ENCODE assay signal across 32 cellular contexts in genomic region chr1:175178056-175178455, GRCh38. TPM values are rescaled to one million over a fixed set of nuclear protein-coding genes. Genes with fewer than 3 reads are reported as not detected.
A peak's percentile ranks its signal among the peaks of the same experiment; 100 is the strongest.
DNase-seq lines count a peak whose midpoint lies in the region; ATAC-seq and TF ChIP-seq lines count a peak whose summit lies in the region.
"Had no signal": no experiment of that assay in that cellular context is flagged by ENCODE, and none has a peak within 500 bp of the region (broad histone marks: within the 10 kb centered on the region; RNA-seq: fewer than 3 reads in every experiment).

No MANE protein-coding gene starts in this region.

- peak overlapping the region; percentile 77 for H3K18ac ChIP-seq in trophoblast cell (ENCODE audit: low read length)

- peak overlapping the region in 4 of 7 donors; percentile 5 to 50 (median 41) for H3K27ac Mint-ChIP-seq in CD14-positive monocyte
- H3K27ac Mint-ChIP-seq in GM23338 = no peak overlapping the region
- peak overlapping the region; percentile 76 to 92 for H3K27ac Mint-ChIP-seq in effector memory CD8-positive, alpha-beta T cell
- H3K27ac Mint-ChIP-seq: activated CD8-positive, alpha-beta T cell treated with anti-CD3 and anti-CD28 coated beads for 36 hours; activated naive CD4-positive, alpha-beta T cell treated with anti-CD3 and anti-CD28 coated beads, Interleukin-2, amount 50 U/mL, for 24 hours; brain had no signal

- intact Hi-C loops in CD14-positive monocyte (cut with micrococcal nuclease) = no loop called here
- intact Hi-C loops in heart right ventricle (cut with DNase I) = no loop called here
- intact Hi-C loops in esophagus squamous epithelium (cut with DNase I) = no loop called here

- peaks cover 27% of the 10 kb centered on the region for H3K4me1 Mint-ChIP-seq in CD14-positive monocyte
- peaks cover under 1% of the 10 kb centered on the region for H3K4me1 Mint-ChIP-seq in GM23338
- peaks cover 58 to 77% of the 10 kb centered on the region in 2 donors for H3K4me1 Mint-ChIP-seq in effector memory CD8-positive, alpha-beta T cell (ENCODE audit: low read depth in 2 of 2)
- H3K4me1 Mint-ChIP-seq: brain had no signal

- no peak overlapping the region for H2BK120ac ChIP-seq in trophoblast cell (ENCODE audit: insufficient read depth, low read length, poor library complexity)

- ATAC-seq in GM23338 (peak; percentile 61), heart right ventricle (no peak), GM21786 (IDR thresholded peaks at IDR 0.05; ENCODE audit: unreplicated experiment) (no peak)
- no peak for ATAC-seq in effector memory CD8-positive, alpha-beta T cell (replicated peaks)
- ATAC-seq: activated CD4-positive, CD25-positive, alpha-beta regulatory T cell treated with anti-CD3 and anti-CD28 coated beads, Interleukin-2, amount 50 U/mL, for 24 hours; activated CD8-positive, alpha-beta T cell treated with anti-CD3 and anti-CD28 coated beads for 36 hours; left lobe of liver; stimulated activated naive CD8-positive, alpha-beta T cell treated with anti-CD3 and anti-CD28 coated beads, Interleukin-15, Interleukin-2, amounts not matched to agents 100 U/mL and 50 U/mL, for 24 hours; T-cell had no signal

- TF ChIP-seq POLR2A in esophagus squamous epithelium (IDR thresholded peaks at IDR 0.05) = no peak

- no peak overlapping the region for H3K27ac ChIP-seq in GM23338 (ENCODE audit: low read depth)
- H3K27ac ChIP-seq in trophoblast cell (ENCODE audit: low read depth, low read length) = peak overlapping the region; percentile 2
- no peak overlapping the region for H3K27ac ChIP-seq in heart right ventricle
- no peak overlapping the region for H3K27ac ChIP-seq in esophagus squamous epithelium
- H3K27ac ChIP-seq: parathyroid adenoma, right atrium auricular region, vagina had no signal

- H3K36me3 Mint-ChIP-seq in CD14-positive monocyte = peaks cover 67 to 75% of the 10 kb centered on the region in 2 donors
- H3K36me3 Mint-ChIP-seq in GM23338 (ENCODE audit: low read depth) = no peaks in the 10 kb centered on the region; the same call in 2 of the 3 replicates
- H3K36me3 Mint-ChIP-seq in effector memory CD8-positive, alpha-beta T cell (ENCODE audit: insufficient read depth) = peaks cover 24% of the 10 kb centered on the region
- H3K36me3 Mint-ChIP-seq: brain had no signal

- peak overlapping the region; percentile 22 for H4K8ac ChIP-seq in trophoblast cell (ENCODE audit: low read depth, low read length)

- DNase-seq in CD14-positive monocyte (ENCODE audit: low spot score) = no peak
- DNase-seq in GM23338 (ENCODE audit: low spot score) = peak; percentile 18
- DNase-seq in effector memory CD8-positive, alpha-beta T cell = no peak
- DNase-seq in trophoblast cell = peak in 1 of 2 donors; percentile 36
- DNase-seq in cerebellum (ENCODE audit: low spot score) = no peak
- no peak for DNase-seq in heart right ventricle
- no peak for DNase-seq in esophagus squamous epithelium (lab: John Stamatoyannopoulos, UW)
- DNase-seq: activated CD8-positive, alpha-beta memory T cell treated with anti-CD3 and anti-CD28 coated beads, Interleukin-2, amount 50 U/mL, for 48 hours; activated CD8-positive, alpha-beta T cell treated with anti-CD3 and anti-CD28 coated beads for 36 hours; amniotic stem cell; DMS153; hippocampal formation; immature natural killer cell; mesenchymal stem cell; MV-4-11; NCI-H1436 treated with DMSO at 0.1 percent for 48 hours; NCI-H2081 treated with DMSO at 0.1 percent for 48 hours; NCI-H748 treated with DMSO at 0.1 percent for 48 hours; small intestine; stimulated activated naive CD8-positive, alpha-beta T cell treated with anti-CD3 and anti-CD28 coated beads, Interleukin-15, Interleukin-2, amounts not matched to agents 100 U/mL and 50 U/mL, for 24 hours; T-cell had no signal

- no peaks in the 10 kb centered on the region for H3K4me1 ChIP-seq in GM23338 (ENCODE audit: insufficient read depth)
- H3K4me1 ChIP-seq in trophoblast cell (ENCODE audit: control insufficient read depth in 1 of 2, insufficient read depth in 2 of 2, low read length in 2 of 2) = peaks cover 7 to 8% of the 10 kb centered on the region in 2 experiments
- peaks cover 0 to 37% (median 18%) of the 10 kb centered on the region in 9 donors for H3K4me1 ChIP-seq in heart right ventricle
- peaks cover 4 to 43% (median 8%) of the 10 kb centered on the region in 3 donors for H3K4me1 ChIP-seq in esophagus squamous epithelium
- H3K4me1 ChIP-seq: parathyroid adenoma had no signal

- no peak overlapping the region for H3K4me3 Mint-ChIP-seq in CD14-positive monocyte
- H3K4me3 Mint-ChIP-seq in GM23338 = no peak overlapping the region
- no peak overlapping the region for H3K4me3 Mint-ChIP-seq in effector memory CD8-positive, alpha-beta T cell
- H3K4me3 Mint-ChIP-seq: activated CD8-positive, alpha-beta T cell treated with anti-CD3 and anti-CD28 coated beads for 36 hours; activated naive CD4-positive, alpha-beta T cell treated with anti-CD3 and anti-CD28 coated beads, Interleukin-2, amount 50 U/mL, for 24 hours; brain; immature natural killer cell; T-cell had no signal

- no peak overlapping the region for H2BK12ac ChIP-seq in trophoblast cell (ENCODE audit: low read length)

- peak overlapping the region; percentile 26 for H2BK5ac ChIP-seq in trophoblast cell (ENCODE audit: low read depth, low read length, poor library complexity)

- TF ChIP-seq CTCF in CD14-positive monocyte (IDR thresholded peaks at IDR 0.05) = no peak
- peak in 1 of 2 experiments; percentile 16; a peak in 1 of 4 replicates for TF ChIP-seq CTCF in GM23338 (conservative IDR thresholded peaks at IDR 0.05; ENCODE audit: low read depth in 2 of 2)
- no peak for TF ChIP-seq CTCF in heart right ventricle (IDR thresholded peaks at IDR 0.05)
- no peak for TF ChIP-seq CTCF in esophagus squamous epithelium (IDR thresholded peaks at IDR 0.05)

- H2AFZ ChIP-seq in GM23338 (no peak overlapping the region), trophoblast cell (ENCODE audit: insufficient read depth, low read length, poor library complexity) (no peak overlapping the region)
- H2AFZ ChIP-seq: parathyroid adenoma had no signal

- H4K12ac ChIP-seq in trophoblast cell (ENCODE audit: low read depth, low read length) = no peak overlapping the region

- H3K79me2 ChIP-seq in GM23338 (replicated peaks; ENCODE audit: insufficient read depth) (no peaks in the 10 kb centered on the region), trophoblast cell (ENCODE audit: control insufficient read depth, insufficient read depth, low read length, poor library complexity) (peaks cover 4% of the 10 kb centered on the region)

- no peaks in the 10 kb centered on the region for H3F3A ChIP-seq in GM23338 (replicated peaks; ENCODE audit: low read depth)

- no peak overlapping the region for H3K4me3 ChIP-seq in GM23338
- no peak overlapping the region for H3K4me3 ChIP-seq in trophoblast cell (ENCODE audit: low read depth, low read length)
- no peak overlapping the region for H3K4me3 ChIP-seq in heart right ventricle
- no peak overlapping the region for H3K4me3 ChIP-seq in esophagus squamous epithelium
- H3K4me3 ChIP-seq: right atrium auricular region, vagina had no signal

- peaks cover 5% of the 10 kb centered on the region for H3K79me1 ChIP-seq in trophoblast cell (ENCODE audit: low read length)

- no peak overlapping the region for H3K9ac ChIP-seq in trophoblast cell (ENCODE audit: low read length)
- H3K9ac ChIP-seq: parathyroid adenoma had no signal

- no peak overlapping the region for H3K4me2 ChIP-seq in GM23338
- H3K4me2 ChIP-seq in trophoblast cell (ENCODE audit: low read length) = no peak overlapping the region

- peak overlapping the region; percentile 23 for H4K91ac ChIP-seq in trophoblast cell (ENCODE audit: low read depth, low read length)

- no peak overlapping the region for H3K4ac ChIP-seq in trophoblast cell (ENCODE audit: low read depth, low read length)

- no peaks in the 10 kb centered on the region for H4K20me1 ChIP-seq in GM23338 (replicated peaks; ENCODE audit: insufficient read depth)

- H3K9me3 Mint-ChIP-seq in CD14-positive monocyte (no peaks in the 10 kb centered on the region), GM23338 (no peaks in the 10 kb centered on the region)
- no peaks in the 10 kb centered on the region for H3K9me3 Mint-ChIP-seq in effector memory CD8-positive, alpha-beta T cell
- H3K9me3 Mint-ChIP-seq: activated CD8-positive, alpha-beta T cell treated with anti-CD3 and anti-CD28 coated beads for 36 hours; activated naive CD4-positive, alpha-beta T cell treated with anti-CD3 and anti-CD28 coated beads, Interleukin-2, amount 50 U/mL, for 24 hours; activated T-helper 2 cell treated with anti-CD3 and anti-CD28 coated beads, Interferon-gamma antibody, Interleukin-2, Interleukin-4, amounts not matched to agents 10 μg/mL and 5 μg/mL and 100 μg/mL, durations not matched to agents 14 hours and 24 hours and 36 hours; brain; immature natural killer cell; T-cell had no signal

- no peak overlapping the region for H3K23ac ChIP-seq in trophoblast cell (ENCODE audit: low read length)

- no peaks in the 10 kb centered on the region for H3K9me2 ChIP-seq in GM23338 (ENCODE audit: insufficient read depth)

- H3K14ac ChIP-seq in trophoblast cell (ENCODE audit: low read length) = no peak overlapping the region

- WGBS in trophoblast cell (ENCODE audit: extremely low coverage, insufficient coverage, insufficient read length) = no CpG with 5 or more reads among the region's 1 CpG
- 96 to 100% methylated on average over 1 of the region's 1 CpG for WGBS in heart right ventricle, 2 donors
- WGBS in esophagus squamous epithelium, 2 donors = 67 to 100% methylated on average over 1 of the region's 1 CpG

- H2AK5ac ChIP-seq in trophoblast cell (ENCODE audit: low read length) = no peak overlapping the region

- H3K27me3 ChIP-seq in GM23338 (ENCODE audit: insufficient read depth) (no peaks in the 10 kb centered on the region), trophoblast cell (ENCODE audit: insufficient read depth, low read length) (no peaks in the 10 kb centered on the region), heart right ventricle (no peaks in the 10 kb centered on the region), esophagus squamous epithelium (peaks cover 0 to 3% (median 0%) of the 10 kb centered on the region in 4 donors)
- H3K27me3 ChIP-seq: right atrium auricular region, vagina had no signal

- H3K27me3 Mint-ChIP-seq in CD14-positive monocyte (ENCODE audit: low read depth in 3 of 3) = no peaks in the 10 kb centered on the region
- peaks cover 5% of the 10 kb centered on the region for H3K27me3 Mint-ChIP-seq in GM23338 (ENCODE audit: insufficient read depth, low read depth, poor library complexity)
- no peaks in the 10 kb centered on the region for H3K27me3 Mint-ChIP-seq in effector memory CD8-positive, alpha-beta T cell
- H3K27me3 Mint-ChIP-seq: activated CD8-positive, alpha-beta T cell treated with anti-CD3 and anti-CD28 coated beads for 36 hours; activated naive CD4-positive, alpha-beta T cell treated with anti-CD3 and anti-CD28 coated beads, Interleukin-2, amount 50 U/mL, for 24 hours; T-cell had no signal

- H3K36me3 ChIP-seq in GM23338 (ENCODE audit: insufficient read depth) = no peaks in the 10 kb centered on the region
- H3K36me3 ChIP-seq in trophoblast cell (ENCODE audit: control insufficient read depth in 1 of 2, insufficient read depth in 2 of 2, low read length in 2 of 2) = peaks cover 8 to 17% of the 10 kb centered on the region in 2 experiments
- peaks cover 0 to 62% (median 0%) of the 10 kb centered on the region in 9 donors for H3K36me3 ChIP-seq in heart right ventricle
- H3K36me3 ChIP-seq in esophagus squamous epithelium = peaks cover 0 to 18% (median 0%) of the 10 kb centered on the region in 3 donors

- H3K9me3 ChIP-seq in trophoblast cell (ENCODE audit: insufficient read depth, low read depth, low read length) (no peaks in the 10 kb centered on the region), heart right ventricle (no peaks in the 10 kb centered on the region), esophagus squamous epithelium (no peaks in the 10 kb centered on the region)
- H3K9me3 ChIP-seq: right atrium auricular region, vagina had no signal

RNA-seq across cellular contexts. Expression of gene KIAA0040, which starts 14.5 kb away (rescaled TPM):
- polyA plus RNA-seq in CD14-positive monocyte = 10 to 100 TPM; 25.9 to 35.4 TPM
- 10.2 and 11.9 TPM in 2 replicates for total RNA-seq in GM23338 (2014; rRNA removed; shearing (Covaris generic))
- 7.0 and 7.3 TPM in 2 replicates for polyA plus RNA-seq in GM23338 (2016; fragmentation: Nextera tagmentation; extraction: Ambion mirVana)
- polyA plus RNA-seq in trophoblast cell (2013) = 101 and 110 TPM in 2 replicates
- total RNA-seq in cerebellum = 1.00 TPM
- 10 to 100 TPM in 6 of 10 donors, 1 to 10 TPM in 4; 6.3 to 37.2 (median 11.1) TPM for total RNA-seq in heart right ventricle
- polyA plus RNA-seq in heart right ventricle = 10 to 100 TPM in 1 of 2 donors, 1 to 10 TPM in 1; 8.7 to 13.1 TPM
- 10 to 100 TPM in 2 of 4 donors, 1 to 10 TPM in 2; 3.3 to 22.7 (median 10.3) TPM for total RNA-seq in esophagus squamous epithelium
- total RNA-seq: G401, LHCN-M2 had no signal
